Comparison of ENCODE assay signal across 4 cellular contexts in the genomic region with DNA sequence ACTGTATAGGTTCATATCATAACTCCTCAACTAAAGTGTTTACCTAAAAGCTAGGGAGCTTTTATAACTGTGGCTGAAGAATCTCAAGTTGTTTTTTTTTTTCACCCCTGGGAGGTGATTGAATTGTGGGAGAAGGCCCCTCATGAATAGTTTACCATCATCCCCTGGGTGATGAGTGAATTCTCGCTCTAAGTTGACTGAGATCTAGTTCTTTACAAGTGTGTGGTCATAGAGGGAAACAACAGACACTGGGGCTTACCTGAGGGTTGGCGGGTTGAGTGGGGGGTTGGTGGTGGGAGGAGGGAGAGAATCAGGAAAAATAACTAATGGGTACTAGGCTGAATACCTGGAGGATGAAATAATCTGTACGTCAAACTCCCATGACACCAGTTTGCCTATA.
"Had no signal": no experiment of that assay in that cellular context is flagged by ENCODE, and none has a peak within 500 bp of the region (broad histone marks: within the 10 kb centered on the region; RNA-seq: fewer than 3 reads in every experiment).

No MANE protein-coding gene starts in this region.

- FAIRE-seq: GM12892, GM18507 had no signal

- DNase-seq: GDM1, GF-D8 had no signal
